ENCODE assay signal across 8 cellular contexts in the genomic region with DNA sequence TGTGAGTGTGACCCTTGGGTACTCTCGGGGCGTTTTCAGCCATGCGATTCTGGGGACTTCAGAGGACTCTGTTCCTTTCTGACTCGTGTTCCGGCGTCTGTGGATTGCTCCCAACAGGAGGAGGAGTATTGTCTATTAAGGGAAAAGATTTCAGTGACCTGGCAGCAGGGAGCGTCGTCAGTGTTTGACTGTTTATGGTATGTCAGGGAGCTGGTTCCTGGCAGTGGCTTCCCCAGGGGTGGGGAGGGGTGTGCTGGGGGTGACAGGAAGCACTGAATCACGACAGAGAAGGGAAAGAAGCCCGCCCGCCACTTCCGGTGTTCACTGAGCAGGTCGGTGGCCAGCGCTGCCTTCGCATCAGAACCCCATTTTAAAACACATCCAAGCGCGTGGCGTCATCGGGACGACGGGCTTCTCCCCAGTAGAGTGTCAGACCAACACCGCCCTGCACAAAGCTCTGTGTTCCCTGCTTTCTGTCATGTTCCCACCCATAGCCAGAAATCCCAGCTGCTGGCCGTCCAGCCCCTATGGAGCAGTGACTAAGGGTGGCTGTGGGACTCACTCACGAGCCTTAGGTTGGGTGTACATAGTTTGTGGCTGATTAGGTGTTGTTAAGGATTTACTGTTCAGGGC. TPM values are rescaled to one million over a fixed set of nuclear protein-coding genes. Genes with fewer than 3 reads are reported as not detected.
DNase-seq lines count a peak whose midpoint lies in the region; ATAC-seq and TF ChIP-seq lines count a peak whose summit lies in the region.

No MANE protein-coding gene starts in this region.

- peak; percentile 19 for ATAC-seq in GM18519 (IDR thresholded peaks at IDR 0.05; ENCODE audit: low FRiP score, unreplicated experiment)

- H3K27me3 ChIP-seq in adrenal gland = no peaks in the 10 kb centered on the region

- TF ChIP-seq CTCF in RWPE1 (conservative IDR thresholded peaks at IDR 0.05; ENCODE audit: low read depth) (no peak), adrenal gland (IDR thresholded peaks at IDR 0.05) (no peak), lower leg skin (IDR thresholded peaks at IDR 0.05) (no peak)

- H3K27ac ChIP-seq in RWPE1 (peak overlapping the region; percentile 57), adrenal gland (peak overlapping the region; percentile 23 to 90 (median 69))

- DNase-seq in RWPE1 (ENCODE audit: low spot score) (no peak), adrenal gland (peak; percentile 49 to 90 (median 70)), lower leg skin (ENCODE audit: low spot score in 2 of 2) (peak; percentile 54 to 94), HuH-7.5 (ENCODE audit: low spot score) (no peak), SW 1271 (lab: John Stamatoyannopoulos, UW) (no peak), NCI-H446 (lab: John Stamatoyannopoulos, UW) (no peak)
- peak; percentile 1 to 69 (median 38) for DNase-seq in stimulated activated CD4-positive, alpha-beta T cell treated with anti-CD3 and anti-CD28 coated beads, TNF-alpha, amount 100 ng/mL, for 24 hours (ENCODE audit: low read depth in 3 of 3)

- no peaks in the 10 kb centered on the region for H3K9me3 ChIP-seq in adrenal gland (replicated peaks in 1 of 3)

- CTCF ChIA-PET in RWPE1 (lab: Yijun Ruan, JAX) = no interaction called here

- H3K4me1 ChIP-seq in adrenal gland (replicated peaks in 1 of 2) = peaks cover 15 to 29% of the 10 kb centered on the region in 2 donors

- POLR2A ChIA-PET in RWPE1 (lab: Yijun Ruan, JAX; ENCODE audit: low non-redundant PET) = no interaction called here

- H3K4me3 ChIP-seq in adrenal gland (no peak overlapping the region), lower leg skin (ENCODE audit: low read depth, poor library complexity, severe bottlenecking) (no peak overlapping the region)

- TF ChIP-seq POLR2A in adrenal gland (IDR thresholded peaks at IDR 0.05) (no peak), lower leg skin (IDR thresholded peaks at IDR 0.05) (no peak)

- intact Hi-C loops in adrenal gland (cut with DNase I) = no loop called here
- intact Hi-C loops in lower leg skin (cut with DNase I; ENCODE audit: low total_unique reads) = no loop called here

- H3K36me3 ChIP-seq in adrenal gland (replicated peaks in 1 of 2) = no peaks in the 10 kb centered on the region

- WGBS in adrenal gland, 4 donors = 47 to 66% (median 56%) methylated on average over 9 to 24 of the region's 24 CpGs
- WGBS in lower leg skin, 2 donors = 38 to 61% methylated on average over 24 of the region's 24 CpGs

RNA-seq across cellular contexts. Expression of gene COL4A2, which starts 33.8 kb away (rescaled TPM):
- total RNA-seq in adrenal gland = 100 to 1,000 TPM; 114 to 852 (median 175) TPM
- 100 to 1,000 TPM in 1 of 3 donors, 10 to 100 TPM in 2; 70.9 to 168 (median 77.8) TPM for polyA plus RNA-seq in adrenal gland
- total RNA-seq in lower leg skin = 100 to 1,000 TPM in 1 of 4 donors, 10 to 100 TPM in 3; 40.8 to 119 (median 58.9) TPM

RNA-seq across cellular contexts. Expression of gene COL4A1, which starts 34.0 kb away (rescaled TPM):
- total RNA-seq in adrenal gland (100 to 1,000 TPM; 124 to 364 (median 207) TPM), lower leg skin (100 to 1,000 TPM in 1 of 4 donors, 10 to 100 TPM in 3; 41.0 to 105 (median 56.7) TPM)
- 100 to 1,000 TPM in 2 of 3 donors, 10 to 100 TPM in 1; 62.4 to 127 (median 121) TPM for polyA plus RNA-seq in adrenal gland

Comparison
In these comparisons a context has a peak if more than half of its experiments do, and no peak if none do; other contexts are left out.
1. DNase-seq: peak in adrenal gland (7 of 7), lower leg skin (2 of 2) and stimulated activated CD4-positive, alpha-beta T cell treated with anti-CD3 and anti-CD28 coated beads, TNF-alpha, amount 100 ng/mL, for 24 hours (3 of 3); none in RWPE1 (single experiment), HuH-7.5 (single experiment), SW 1271 (0 of 2) and NCI-H446 (0 of 2).